1 cellular context compared by ENCODE assay signal in genomic region chr18:24173997-24174396, GRCh38.
TF ChIP-seq lines count a peak whose summit lies in the region.

No MANE protein-coding gene starts in this region.

TF ChIP-seq in K562, 482 proteins besides CTCF, POLR2A, EP300 and RAD21:
- peak; percentile 49; the same call in 1 of the 2 replicates for TF ChIP-seq MAFF (IDR thresholded peaks at IDR 0.05; ENCODE audit: low read length)
- no peak for TF ChIP-seq CREB5 (CRISPR knock-in tag; IDR thresholded peaks at IDR 0.05)
- TF ChIP-seq ZNF644 (tag; IDR thresholded peaks at IDR 0.05; ENCODE audit: low read depth): no peak
- no peak for TF ChIP-seq GTF3C2 (IDR thresholded peaks at IDR 0.05; ENCODE audit: borderline replicate concordance, extremely low read depth, insufficient read length)
- no peak for TF ChIP-seq FUS (optimal IDR thresholded peaks at IDR 0.05; ENCODE audit: low read depth, low read length)
- TF ChIP-seq E2F1 (CRISPR knock-in tag; IDR thresholded peaks at IDR 0.05): no peak
- no peak for TF ChIP-seq SUPT5H (IDR thresholded peaks at IDR 0.05)
- peak; percentile 71 for TF ChIP-seq ZNF316 (IDR thresholded peaks at IDR 0.05)
- TF ChIP-seq ETV5 (CRISPR knock-in tag; IDR thresholded peaks at IDR 0.05; ENCODE audit: low read depth): no peak
- TF ChIP-seq RBM25 (IDR thresholded peaks at IDR 0.05; ENCODE audit: low read depth, low read length, severe bottlenecking): no peak
- TF ChIP-seq C11orf30 (IDR thresholded peaks at IDR 0.05; ENCODE audit: low read depth): peak; percentile 58
- no peak for TF ChIP-seq SMAD4 (CRISPR knock-in tag; conservative IDR thresholded peaks at IDR 0.05)
- no peak for TF ChIP-seq CTBP1 (IDR thresholded peaks at IDR 0.05; ENCODE audit: borderline replicate concordance)
- peak; percentile 31; the same call in 1 of the 2 replicates for TF ChIP-seq MAFK (IDR thresholded peaks at IDR 0.05; ENCODE audit: low read length)
- TF ChIP-seq BMI1 (IDR thresholded peaks at IDR 0.05; ENCODE audit: low read length): no peak
- TF ChIP-seq HDAC3 (IDR thresholded peaks at IDR 0.05; ENCODE audit: borderline replicate concordance, partially characterized antibody): no peak
- peak; percentile 54; the same call in 1 of the 2 replicates for TF ChIP-seq NFE2L1 (tag; IDR thresholded peaks at IDR 0.05; ENCODE audit: borderline replicate concordance, low read depth)
- TF ChIP-seq HIVEP1 (CRISPR knock-in tag; IDR thresholded peaks at IDR 0.05): no peak
- no peak for TF ChIP-seq MTF1 (CRISPR knock-in tag; IDR thresholded peaks at IDR 0.05; ENCODE audit: borderline replicate concordance)
- peak; percentile 72 for TF ChIP-seq MAFG (tag; conservative IDR thresholded peaks at IDR 0.05)
- no peak for TF ChIP-seq SMARCE1 (IDR thresholded peaks at IDR 0.05)
- TF ChIP-seq NFE2 (IDR thresholded peaks at IDR 0.05; ENCODE audit: low read depth): 0 out of 2 replicates have a peak, but pooled peaks have one; percentile 33
- no peak for TF ChIP-seq ZNF280A (IDR thresholded peaks at IDR 0.05; ENCODE audit: low read depth, partially characterized antibody)
- TF ChIP-seq SMAD1 (IDR thresholded peaks at IDR 0.05; ENCODE audit: low read depth, low read length, partially characterized antibody): no peak
- TF ChIP-seq HNRNPL (IDR thresholded peaks at IDR 0.05; ENCODE audit: low read depth, low read length): no peak
- TF ChIP-seq DMBX1 (CRISPR knock-in tag; IDR thresholded peaks at IDR 0.05; ENCODE audit: borderline replicate concordance): no peak
- TF ChIP-seq RFX5 (IDR thresholded peaks at IDR 0.05; ENCODE audit: low read depth, low read length): no peak
- no peak for TF ChIP-seq FOXA3 (CRISPR knock-in tag; conservative IDR thresholded peaks at IDR 0.05 in 1 of 2, IDR thresholded peaks at IDR 0.05 in 1 of 2)
- no peak for TF ChIP-seq PML (IDR thresholded peaks at IDR 0.05; ENCODE audit: low read length)
- TF ChIP-seq MBD1 (CRISPR knock-in tag; IDR thresholded peaks at IDR 0.05): no peak
- no peak for TF ChIP-seq EZH2 (IDR thresholded peaks at IDR 0.05; ENCODE audit: borderline replicate concordance, low read depth, low read length)
